ENCODE assay signal across 14 cellular contexts in the genomic region with DNA sequence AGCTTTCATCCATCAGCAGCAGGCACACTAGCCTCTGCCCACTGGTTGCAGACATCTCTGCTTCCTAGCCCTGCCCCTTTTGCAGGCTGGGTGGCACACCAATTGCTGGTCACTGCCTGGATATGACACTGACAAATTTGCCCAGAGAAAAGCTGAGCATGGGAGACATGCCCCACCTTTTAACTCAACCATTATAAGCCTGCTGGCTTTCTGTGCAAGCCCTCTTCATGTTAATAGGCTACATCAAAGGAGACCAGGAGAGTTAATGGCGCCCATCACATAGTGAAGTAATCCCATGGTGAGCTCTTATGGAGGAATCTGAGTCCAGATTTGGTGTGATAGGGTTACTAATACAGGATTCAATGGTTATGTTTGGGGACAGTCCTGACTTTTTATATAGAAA.
DNase-seq lines count a peak whose midpoint lies in the region; ATAC-seq and TF ChIP-seq lines count a peak whose summit lies in the region.
"Had no signal": no experiment of that assay in that cellular context is flagged by ENCODE, and none has a peak within 500 bp of the region (broad histone marks: within the 10 kb centered on the region; RNA-seq: fewer than 3 reads in every experiment).

No MANE protein-coding gene starts in this region.

- no peak overlapping the region for H3K9ac ChIP-seq in mammary epithelial cell (ENCODE audit: insufficient read depth, low read length)
- H3K9ac ChIP-seq: neural progenitor cell had no signal

- no peak overlapping the region for H3K4me3 ChIP-seq in mammary epithelial cell (replicated peaks in 1 of 3; ENCODE audit: insufficient read depth in 1 of 3, low read depth in 2 of 3, low read length in 3 of 3)
- no peak overlapping the region for H3K4me3 ChIP-seq in mucosa of descending colon
- no peak overlapping the region for H3K4me3 ChIP-seq in upper lobe of right lung
- H3K4me3 ChIP-seq: neural progenitor cell had no signal

- intact Hi-C loops in mammary epithelial cell (cut with micrococcal nuclease) (no loop called here), mucosa of descending colon (cut with DNase I, micrococcal nuclease) (no loop called here), upper lobe of right lung (cut with DNase I) (no loop called here)

- DNase-seq in NCI-H1436 (lab: John Stamatoyannopoulos, UW) = peak; percentile 35
- DNase-seq in NCI-H1436 treated with DMSO at 0.1 percent for 48 hours (lab: John Stamatoyannopoulos, UW) = no peak
- no peak for DNase-seq in mammary epithelial cell
- peak; percentile 38 to 60 (median 50) for DNase-seq in mucosa of descending colon
- no peak for DNase-seq in upper lobe of right lung
- DNase-seq in pons (ENCODE audit: low spot score) = no peak
- no peak for DNase-seq in NCI-H2171 (lab: John Stamatoyannopoulos, UW)
- no peak for DNase-seq in medulla oblongata (ENCODE audit: extremely low spot score)
- DNase-seq: activated CD8-positive, alpha-beta memory T cell treated with anti-CD3 and anti-CD28 coated beads, Interleukin-2, amount 50 U/mL, for 4 hours; GF-D8; glutamatergic neuron; T-cell had no signal

- H3K79me2 ChIP-seq in mammary epithelial cell (ENCODE audit: insufficient read depth, low read length) = no peaks in the 10 kb centered on the region

- no peak for TF ChIP-seq CTCF in mammary epithelial cell (conservative IDR thresholded peaks at IDR 0.05 in 1 of 2, IDR thresholded peaks at IDR 0.05 in 1 of 2; ENCODE audit: extremely low read depth in 1 of 2, insufficient read depth in 1 of 2, low read depth in 1 of 2, low read length in 2 of 2)
- no peak for TF ChIP-seq CTCF in mucosa of descending colon (IDR thresholded peaks at IDR 0.05)
- TF ChIP-seq CTCF in upper lobe of right lung (IDR thresholded peaks at IDR 0.05) = no peak

- H3K4me1 ChIP-seq in mammary epithelial cell (ENCODE audit: insufficient read depth, low read length) (peaks cover 32% of the 10 kb centered on the region), mucosa of descending colon (ENCODE audit: low read depth) (peaks cover 28% of the 10 kb centered on the region), upper lobe of right lung (peaks cover 31% of the 10 kb centered on the region)
- H3K4me1 ChIP-seq: neural progenitor cell had no signal

- ATAC-seq in mucosa of descending colon = peak; percentile 67
- no peak for ATAC-seq in upper lobe of right lung
- ATAC-seq: T-cell had no signal

- no peak overlapping the region for H2AFZ ChIP-seq in mammary epithelial cell (ENCODE audit: low read depth, low read length)
- H2AFZ ChIP-seq: neural progenitor cell had no signal

- peaks cover 21% of the 10 kb centered on the region for H3K36me3 ChIP-seq in mammary epithelial cell (ENCODE audit: insufficient read depth, low read length)
- no peaks in the 10 kb centered on the region for H3K36me3 ChIP-seq in mucosa of descending colon (ENCODE audit: low read depth)
- no peaks in the 10 kb centered on the region for H3K36me3 ChIP-seq in upper lobe of right lung
- H3K36me3 ChIP-seq: neural progenitor cell had no signal

- CTCF ChIA-PET in mammary epithelial cell (lab: Charles Lee; ENCODE audit: low non-redundant PET) = no interaction called here

- H4K20me1 ChIP-seq in mammary epithelial cell (ENCODE audit: insufficient read depth, low read length) = no peaks in the 10 kb centered on the region

- BruUV-seq in mammary epithelial cell (replicated peaks; lab: Mats Ljungman, UMichigan) = no TSS peak

- H3K27me3 ChIP-seq in mammary epithelial cell (ENCODE audit: insufficient read depth, low read length) = no peaks in the 10 kb centered on the region
- H3K27me3 ChIP-seq in upper lobe of right lung = no peaks in the 10 kb centered on the region
- H3K27me3 ChIP-seq: neural progenitor cell had no signal

- H3K9me3 ChIP-seq in mammary epithelial cell (replicated peaks; ENCODE audit: insufficient read depth, low read length) (no peaks in the 10 kb centered on the region), mucosa of descending colon (no peaks in the 10 kb centered on the region), upper lobe of right lung (no peaks in the 10 kb centered on the region)

- no peak overlapping the region for H3K27ac ChIP-seq in mammary epithelial cell (ENCODE audit: insufficient read depth, low read depth, low read length)
- H3K27ac ChIP-seq in upper lobe of right lung = peak overlapping the region; percentile 65
- H3K27ac ChIP-seq: HL-60, neural progenitor cell had no signal

- peak overlapping the region; percentile 29 for H3K4me2 ChIP-seq in mammary epithelial cell (ENCODE audit: insufficient read depth, low read depth, low read length)
- H3K4me2 ChIP-seq: neural progenitor cell had no signal

- dilution Hi-C loops in mammary epithelial cell (cut with HindIII; ENCODE audit: low sequenced_read_pairs) = no loop called here

- 50% methylated on average over 1 of the region's 1 CpG for WGBS in mammary epithelial cell (ENCODE audit: low coverage, missing lambda C conversion rate)

- in situ Hi-C loops in mammary epithelial cell (cut with MboI; ENCODE audit: low sequenced_read_pairs in 2 of 2) = loop anchor here in 1 of 2 donors (25.0 kb wide), 1 partner anchor 246 kb away; a partner anchor contains a TSS

Comparison
In these comparisons a context has a peak if more than half of its experiments do, and no peak if none do; other contexts are left out.
1. DNase-seq: peak in NCI-H1436 (single experiment) and mucosa of descending colon (3 of 3); none in NCI-H1436 treated with DMSO at 0.1 percent for 48 hours (single experiment), mammary epithelial cell (single experiment), upper lobe of right lung (single experiment), pons (single experiment), NCI-H2171 (single experiment) and medulla oblongata (single experiment).